In the genomic region with DNA sequence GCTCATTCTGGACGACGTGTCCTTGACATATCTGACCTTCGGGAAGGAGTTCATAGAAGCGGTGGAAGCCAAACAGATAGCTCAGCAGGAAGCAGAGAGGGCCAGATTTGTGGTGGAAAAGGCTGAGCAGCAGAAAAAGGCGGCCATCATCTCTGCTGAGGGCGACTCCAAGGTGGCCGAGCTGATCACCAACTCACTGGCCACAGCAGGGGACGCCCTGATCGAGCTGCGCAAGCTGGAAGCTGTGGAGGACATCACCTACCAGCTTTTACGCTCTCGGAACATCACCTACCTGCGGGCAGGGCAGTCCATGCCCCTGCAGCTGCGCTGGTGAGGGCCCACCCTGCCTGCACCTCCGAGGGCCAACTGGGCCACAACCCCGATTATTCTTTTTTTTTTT, we compare ENCODE assay signal across 37 cellular contexts. TPM values are rescaled to one million over a fixed set of nuclear protein-coding genes. Genes with fewer than 3 reads are reported as not detected.
DNase-seq lines count a peak whose midpoint lies in the region; ATAC-seq, FAIRE-seq and TF ChIP-seq lines count a peak whose summit lies in the region.
"Had no signal": no experiment of that assay in that cellular context is flagged by ENCODE, and none has a peak within 500 bp of the region (broad histone marks: within the 10 kb centered on the region; RNA-seq: fewer than 3 reads in every experiment).

No MANE protein-coding gene starts in this region.

- no peak overlapping the region for H4K91ac ChIP-seq in H1 (replicated peaks; ENCODE audit: insufficient read length, low read length)
- H4K91ac ChIP-seq in neuronal stem cell (ENCODE audit: low read depth, low read length, poor library complexity): no peak overlapping the region

- H4K8ac ChIP-seq in H1 (ENCODE audit: extremely low read depth, insufficient read depth, low read length) (no peak overlapping the region), neuronal stem cell (ENCODE audit: low read depth, low read length) (no peak overlapping the region)

- no peak overlapping the region for H3K56ac ChIP-seq in H1 (replicated peaks; ENCODE audit: insufficient read length, low read depth, low read length)

- H3K36me3 ChIP-seq in H1 (ENCODE audit: control insufficient read depth in 2 of 4, insufficient read depth in 4 of 4, low read length in 3 of 4) (no peaks in the 10 kb centered on the region), neural progenitor cell (no peaks in the 10 kb centered on the region), neuronal stem cell (replicated peaks in 1 of 2; ENCODE audit: control insufficient read depth in 2 of 2, insufficient read depth in 2 of 2, low read length in 2 of 2) (no peaks in the 10 kb centered on the region), H7 (replicated peaks; ENCODE audit: control insufficient read depth, insufficient read depth, low read length) (no peaks in the 10 kb centered on the region)
- no peaks in the 10 kb centered on the region for H3K36me3 ChIP-seq in naive thymus-derived CD4-positive, alpha-beta T cell (ENCODE audit: control insufficient read depth in 2 of 3, insufficient read depth in 3 of 3, low read length in 3 of 3)
- H3K36me3 ChIP-seq: BE2C; BLaER1; BLaER1 treated with 17β-estradiol and CSF1 and Interleukin-3, amounts not matched to agents 10 nM and 100 nM had no signal

- no peak overlapping the region for H3K4me2 ChIP-seq in H1 (ENCODE audit: insufficient read depth in 1 of 2, low read depth in 2 of 2, low read length in 2 of 2)
- H3K4me2 ChIP-seq in neural progenitor cell: no peak overlapping the region
- no peak overlapping the region for H3K4me2 ChIP-seq in neuronal stem cell (ENCODE audit: insufficient read depth, low read length, poor library complexity, severe bottlenecking)
- H3K4me2 ChIP-seq: A549; BLaER1; BLaER1 treated with 17β-estradiol and CSF1 and Interleukin-3, amounts not matched to agents 10 nM and 100 nM had no signal

- H3K18ac ChIP-seq in H1 (ENCODE audit: extremely low read depth, low read length) (no peak overlapping the region), neuronal stem cell (ENCODE audit: low read length) (peak overlapping the region; percentile 44)

- FAIRE-seq in H1 (lab: Jason Lieb, UNC): no peak
- FAIRE-seq: A204.1, A549, D721Med had no signal

- no peaks in the 10 kb centered on the region for H4K20me1 ChIP-seq in H1 (replicated peaks in 1 of 2; ENCODE audit: control insufficient read depth in 1 of 2, insufficient read depth in 2 of 2, low read length in 2 of 2)
- no peaks in the 10 kb centered on the region for H4K20me1 ChIP-seq in neural progenitor cell (ENCODE audit: low read depth)
- H4K20me1 ChIP-seq: BLaER1; BLaER1 treated with 17β-estradiol and CSF1 and Interleukin-3, amounts not matched to agents 10 nM and 100 nM had no signal

- intact Hi-C loops in naive thymus-derived CD4-positive, alpha-beta T cell (cut with micrococcal nuclease): no loop called here

- H2BK5ac ChIP-seq in H1 (ENCODE audit: low read depth, low read length) (no peak overlapping the region), neuronal stem cell (ENCODE audit: low read length) (no peak overlapping the region)

- no peak for ATAC-seq in WTC11
- no peak for ATAC-seq in naive thymus-derived CD4-positive, alpha-beta T cell
- ATAC-seq: A549; CD8-positive, alpha-beta T cell had no signal

- H3K79me2 ChIP-seq in H1 (ENCODE audit: control insufficient read depth in 1 of 2, insufficient read depth in 2 of 2, low read length in 2 of 2) (no peaks in the 10 kb centered on the region), neural progenitor cell (ENCODE audit: low read depth) (no peaks in the 10 kb centered on the region)

- no peaks in the 10 kb centered on the region for H3K9me3 ChIP-seq in H1 (ENCODE audit: insufficient read depth in 2 of 2, low read depth in 1 of 2, low read length in 1 of 2)
- H3K9me3 ChIP-seq in neural progenitor cell (ENCODE audit: low read depth): no peaks in the 10 kb centered on the region
- no peaks in the 10 kb centered on the region for H3K9me3 ChIP-seq in neuronal stem cell (replicated peaks in 1 of 2; ENCODE audit: control insufficient read depth in 2 of 2, insufficient read depth in 1 of 2, low read depth in 1 of 2, low read length in 2 of 2)
- H3K9me3 ChIP-seq in naive thymus-derived CD4-positive, alpha-beta T cell (ENCODE audit: control insufficient read depth in 2 of 3, low read length in 3 of 3): no peaks in the 10 kb centered on the region
- H3K9me3 ChIP-seq: A549, BE2C, BLaER1, Caco-2 had no signal

- H3K9me3 Mint-ChIP-seq in WTC11 (no peaks in the 10 kb centered on the region), neural progenitor cell (no peaks in the 10 kb centered on the region)
- peaks cover 0 to 5% (median 0%) of the 10 kb centered on the region in 11 donors for H3K9me3 Mint-ChIP-seq in naive thymus-derived CD4-positive, alpha-beta T cell
- H3K9me3 Mint-ChIP-seq: CD4-positive, alpha-beta memory T cell; CD4-positive, alpha-beta T cell; CD4-positive, CD25-positive, alpha-beta regulatory T cell; CD8-positive, alpha-beta memory T cell; CD8-positive, alpha-beta T cell had no signal

- H2BK120ac ChIP-seq in H1 (replicated peaks; ENCODE audit: low read depth, low read length): no peak overlapping the region
- H2BK120ac ChIP-seq in neuronal stem cell (ENCODE audit: low read depth, low read length): no peak overlapping the region

- H3K27me3 Mint-ChIP-seq in WTC11 (ENCODE audit: low read depth) (no peaks in the 10 kb centered on the region), neural progenitor cell (ENCODE audit: insufficient read depth, low read depth) (peaks cover 5% of the 10 kb centered on the region)
- H3K27me3 Mint-ChIP-seq in naive thymus-derived CD4-positive, alpha-beta T cell: peaks cover 0 to 13% (median 0%) of the 10 kb centered on the region in 5 donors
- H3K27me3 Mint-ChIP-seq: B cell; CD4-positive, alpha-beta T cell; CD8-positive, alpha-beta memory T cell had no signal

- TF ChIP-seq CTCF in WTC11 (IDR thresholded peaks at IDR 0.05): no peak
- TF ChIP-seq CTCF in H1 (IDR thresholded peaks at IDR 0.05; ENCODE audit: control extremely low read depth in 1 of 3, insufficient read depth in 1 of 3, low read depth in 1 of 3, low read length in 3 of 3): no peak
- TF ChIP-seq CTCF in neural progenitor cell (IDR thresholded peaks at IDR 0.05): no peak
- no peak for TF ChIP-seq CTCF in GM13976 (IDR thresholded peaks at IDR 0.05; ENCODE audit: borderline replicate concordance, control extremely low read depth, extremely low read depth, insufficient read depth, missing control alignments)

- H3K4ac ChIP-seq in H1 (replicated peaks; ENCODE audit: insufficient read length, low read depth, low read length) (no peak overlapping the region), neuronal stem cell (ENCODE audit: low read length) (peak overlapping the region; percentile 53)

- H3K14ac ChIP-seq in H1 (ENCODE audit: insufficient read length) (no peak overlapping the region), neuronal stem cell (ENCODE audit: low read length) (peak overlapping the region; percentile 63)

- no peaks in the 10 kb centered on the region for H3K23me2 ChIP-seq in H1 (ENCODE audit: low read depth, low read length)

- H3F3A ChIP-seq in neural progenitor cell (ENCODE audit: low read depth): no peaks in the 10 kb centered on the region

- H3K27ac Mint-ChIP-seq in WTC11: no peak overlapping the region
- peak overlapping the region; percentile 76 for H3K27ac Mint-ChIP-seq in neural progenitor cell
- no peak overlapping the region for H3K27ac Mint-ChIP-seq in naive thymus-derived CD4-positive, alpha-beta T cell
- H3K27ac Mint-ChIP-seq: B cell; CD14-positive monocyte; CD4-positive, alpha-beta memory T cell; CD4-positive, alpha-beta T cell; CD4-positive, CD25-positive, alpha-beta regulatory T cell; CD8-positive, alpha-beta T cell had no signal

- TF ChIP-seq POLR2A in H1 (IDR thresholded peaks at IDR 0.05; ENCODE audit: control extremely low read depth in 1 of 2, low read depth in 2 of 2, low read length in 2 of 2): no peak

- no peak overlapping the region for H2AK5ac ChIP-seq in H1 (ENCODE audit: low read depth, low read length)
- no peak overlapping the region for H2AK5ac ChIP-seq in neuronal stem cell (ENCODE audit: low read depth, low read length)

- no peak overlapping the region for H2BK20ac ChIP-seq in H1 (ENCODE audit: low read length)

- no peak overlapping the region for H3K4me3 Mint-ChIP-seq in WTC11
- H3K4me3 Mint-ChIP-seq in neural progenitor cell: no peak overlapping the region
- H3K4me3 Mint-ChIP-seq in naive thymus-derived CD4-positive, alpha-beta T cell: no peak overlapping the region
- H3K4me3 Mint-ChIP-seq: B cell; CD14-positive monocyte; CD4-positive, alpha-beta memory T cell; CD4-positive, alpha-beta T cell; CD4-positive, CD25-positive, alpha-beta regulatory T cell; CD8-positive, alpha-beta memory T cell; CD8-positive, alpha-beta T cell had no signal

- no peak overlapping the region for H2BK15ac ChIP-seq in H1 (ENCODE audit: low read length)
- no peak overlapping the region for H2BK15ac ChIP-seq in neuronal stem cell (ENCODE audit: low read length)

- POLR2A ChIA-PET in WTC11 (lab: Charles Lee): interaction anchor here (0.8 to 0.9 kb wide), 2 partner anchors 35 to 147 kb away, joined by 5 to 13 read pairs; no protein-coding TSS in a partner anchor
- POLR2A ChIA-PET in H1 (lab: Charles Lee; ENCODE audit: partially characterized antibody): interaction anchor here (1.0 kb wide), 1 partner anchor 27 kb away, joined by 3 read pairs; no protein-coding TSS in a partner anchor
- POLR2A ChIA-PET in naive thymus-derived CD4-positive, alpha-beta T cell (lab: Charles Lee): no interaction called here

- no peak for TF ChIP-seq RAD21 in H1 (IDR thresholded peaks at IDR 0.05 in 1 of 2, conservative IDR thresholded peaks at IDR 0.05 in 1 of 2; ENCODE audit: low read depth in 2 of 2, low read length in 2 of 2)

- H3K79me1 ChIP-seq in H1 (ENCODE audit: low read depth, low read length): no peaks in the 10 kb centered on the region
- H3K79me1 ChIP-seq in neuronal stem cell (ENCODE audit: low read depth, low read length): no peaks in the 10 kb centered on the region

- no peaks in the 10 kb centered on the region for H3K4me1 Mint-ChIP-seq in WTC11
- H3K4me1 Mint-ChIP-seq in neural progenitor cell: no peaks in the 10 kb centered on the region
- H3K4me1 Mint-ChIP-seq in naive thymus-derived CD4-positive, alpha-beta T cell: peaks cover 0 to 5% (median 4%) of the 10 kb centered on the region in 7 donors

- in situ Hi-C loops in GM13976 (cut with MboI; ENCODE audit: low sequenced_read_pairs, unreplicated experiment): no loop called here

- H3K4me1 ChIP-seq in H1 (replicated peaks in 1 of 4; ENCODE audit: control insufficient read depth in 3 of 4, insufficient read depth in 4 of 4, low read length in 3 of 4) (no peaks in the 10 kb centered on the region), neural progenitor cell (no peaks in the 10 kb centered on the region), neuronal stem cell (ENCODE audit: control insufficient read depth in 2 of 2, insufficient read depth in 1 of 2, low read depth in 1 of 2, low read length in 2 of 2) (no peaks in the 10 kb centered on the region)
- H3K4me1 ChIP-seq in naive thymus-derived CD4-positive, alpha-beta T cell (ENCODE audit: control insufficient read depth in 2 of 2, insufficient read depth in 2 of 2, low read length in 2 of 2): no peaks in the 10 kb centered on the region
- H3K4me1 ChIP-seq: A549, BE2C, BLaER1, Caco-2 had no signal

- H3K23ac ChIP-seq in H1 (ENCODE audit: insufficient read length) (no peak overlapping the region), neuronal stem cell (ENCODE audit: low read depth, low read length, poor library complexity) (no peak overlapping the region)

- no peak for TF ChIP-seq EP300 in H1 (IDR thresholded peaks at IDR 0.05; ENCODE audit: borderline replicate concordance in 1 of 2, low read depth in 2 of 2, low read length in 2 of 2)

- CTCF ChIA-PET in WTC11 (lab: Charles Lee) (interaction anchor here (0.7 to 1.8 kb wide), 10 partner anchors 10 to 1460 kb away, joined by 3 to 13 read pairs (median 5); no protein-coding TSS in a partner anchor), H1 (lab: Charles Lee; ENCODE audit: partially characterized antibody) (interaction anchor here (0.9 to 2.9 kb wide), 19 partner anchors 10 to 144 kb away, joined by 3 to 19 read pairs (median 6); no protein-coding TSS in a partner anchor)
- CTCF ChIA-PET in naive thymus-derived CD4-positive, alpha-beta T cell (lab: Charles Lee): no interaction called here

- no peak overlapping the region for H4K5ac ChIP-seq in H1 (ENCODE audit: insufficient read length, low read depth, low read length)

- H3K36me3 Mint-ChIP-seq in WTC11 (no peaks in the 10 kb centered on the region), neural progenitor cell (peaks cover 4% of the 10 kb centered on the region)
- peaks cover 0 to 14% (median 4%) of the 10 kb centered on the region in 5 donors for H3K36me3 Mint-ChIP-seq in naive thymus-derived CD4-positive, alpha-beta T cell
- H3K36me3 Mint-ChIP-seq: CD14-positive monocyte; CD4-positive, alpha-beta memory T cell; CD8-positive, alpha-beta T cell had no signal

- H2BK12ac ChIP-seq in H1 (ENCODE audit: low read depth, low read length) (no peak overlapping the region), neuronal stem cell (ENCODE audit: low read length) (no peak overlapping the region)

- H3K9ac ChIP-seq in H1 (replicated peaks in 1 of 4; ENCODE audit: extremely low read depth in 1 of 4, low read depth in 3 of 4, low read length in 3 of 4) (no peak overlapping the region), neural progenitor cell (no peak overlapping the region), neuronal stem cell (ENCODE audit: low read depth, low read length, poor library complexity) (no peak overlapping the region)
- H3K9ac ChIP-seq: BLaER1; BLaER1 treated with 17β-estradiol and CSF1 and Interleukin-3, amounts not matched to agents 10 nM and 100 nM had no signal

- WGBS in H1 (ENCODE audit: extremely low coverage in 1 of 2, insufficient coverage in 1 of 2, insufficient read length in 1 of 2, insufficient replicate concordance in 2 of 2, low coverage in 1 of 2, low lambda C conversion rate in 2 of 2, missing lambda C conversion rate in 1 of 2), 2 experiments: 93% methylated on average over 15 of the region's 16 CpGs; no CpG with 5 or more reads in 1 of the 2 experiments
- no CpG with 5 or more reads among the region's 16 CpGs for WGBS in neuronal stem cell (ENCODE audit: extremely low coverage in 2 of 2, insufficient read length in 2 of 2, insufficient replicate concordance in 1 of 2), 2 donors

- no peak overlapping the region for H3K4me3 ChIP-seq in H1 (ENCODE audit: extremely low read depth in 1 of 4, insufficient read depth in 2 of 4, low read depth in 3 of 4, low read length in 4 of 4)
- no peak overlapping the region for H3K4me3 ChIP-seq in neural progenitor cell
- H3K4me3 ChIP-seq in neuronal stem cell (ENCODE audit: low read length in 2 of 2): no peak overlapping the region
- no peak overlapping the region for H3K4me3 ChIP-seq in H7 (ENCODE audit: insufficient read depth, low read depth, low read length)
- no peak overlapping the region for H3K4me3 ChIP-seq in naive thymus-derived CD4-positive, alpha-beta T cell (ENCODE audit: low read length)
- H3K4me3 ChIP-seq: A549; BLaER1; BLaER1 treated with 17β-estradiol and CSF1 and Interleukin-3, amounts not matched to agents 10 nM and 100 nM had no signal

- no peak overlapping the region for H3K27ac ChIP-seq in H1 (ENCODE audit: low read depth, low read length)
- H3K27ac ChIP-seq in neural progenitor cell: no peak overlapping the region
- no peak overlapping the region for H3K27ac ChIP-seq in neuronal stem cell (replicated peaks; ENCODE audit: low read length)
- no peak overlapping the region for H3K27ac ChIP-seq in naive thymus-derived CD4-positive, alpha-beta T cell (ENCODE audit: low read depth, low read length)
- H3K27ac ChIP-seq: 22Rv1; A549; BLaER1; BLaER1 treated with 17β-estradiol and CSF1 and Interleukin-3, amounts not matched to agents 10 nM and 100 nM; C4-2B had no signal

- H2AFZ ChIP-seq in H1 (ENCODE audit: low read length) (peak overlapping the region; percentile 52; the same call in 1 of the 2 replicates), neural progenitor cell (replicated peaks) (no peak overlapping the region), neuronal stem cell (ENCODE audit: low read length) (no peak overlapping the region)

- H3K27me3 ChIP-seq in H1 (replicated peaks in 1 of 4; ENCODE audit: control insufficient read depth in 3 of 4, extremely low read depth in 1 of 4, insufficient read depth in 3 of 4, low read length in 3 of 4): no peaks in the 10 kb centered on the region
- H3K27me3 ChIP-seq in neural progenitor cell: no peaks in the 10 kb centered on the region
- no peaks in the 10 kb centered on the region for H3K27me3 ChIP-seq in neuronal stem cell (ENCODE audit: control insufficient read depth in 3 of 3, insufficient read depth in 3 of 3, low read depth in 1 of 3, low read length in 3 of 3)
- no peaks in the 10 kb centered on the region for H3K27me3 ChIP-seq in H7 (ENCODE audit: control insufficient read depth, insufficient read depth, low read length)
- no peaks in the 10 kb centered on the region for H3K27me3 ChIP-seq in naive thymus-derived CD4-positive, alpha-beta T cell (ENCODE audit: control insufficient read depth in 2 of 2, insufficient read depth in 2 of 2, low read length in 2 of 2)
- H3K27me3 ChIP-seq: BLaER1; BLaER1 treated with 17β-estradiol and CSF1 and Interleukin-3, amounts not matched to agents 10 nM and 100 nM had no signal

- no peak for DNase-seq in WTC11 (ENCODE audit: low spot score)
- no peak for DNase-seq in H1 (ENCODE audit: low read depth in 1 of 2, low spot score in 2 of 2)
- no peak for DNase-seq in neural progenitor cell (ENCODE audit: low spot score)
- no peak for DNase-seq in neuronal stem cell (ENCODE audit: low spot score)
- DNase-seq in GM13976 (ENCODE audit: low spot score): no peak
- DNase-seq in NCI-H146 treated with DMSO at 0.1 percent for 48 hours (lab: John Stamatoyannopoulos, UW; ENCODE audit: unreplicated experiment): no peak
- no peak for DNase-seq in H7
- no peak for DNase-seq in naive thymus-derived CD4-positive, alpha-beta T cell
- DNase-seq: 8988T; ACHN; AML-193; BE2C; C1 segment of cervical spinal cord; Caco-2; Calu3; CD4-positive, alpha-beta memory T cell; CD4-positive, alpha-beta T cell; CD4-positive, CD25-positive, alpha-beta regulatory T cell; CD8-positive, alpha-beta memory T cell; CD8-positive, alpha-beta T cell; COR-L47; DMS 273 treated with DMSO at 0.1 percent for 48 hours; DMS153; DMS53; DMS79; DMS79 treated with DMSO at 0.1 percent for 48 hours; DND-41; EL had no signal

RNA-seq across cellular contexts. Expression of a gene that starts 41.6 kb away (rescaled TPM):
- total RNA-seq in WTC11 (2021): 30.9 to 34.7 TPM (median 31.0 TPM) in 3 replicates
- total RNA-seq in H1 (2021; fragmentation: NEBNext Ultra II Directional; extraction: Animal tissue kit (Norgen Biotek cat#: 25700)): 30.9 and 35.2 TPM in 2 replicates
- polyA plus RNA-seq in H1 (2011; rRNA removed): 8.8 and 12.9 TPM in 2 replicates
- 19.2 TPM for polyA plus RNA-seq in H1 (2011; cell fraction: cytosol; rRNA removed)
- 14.7 TPM for polyA plus RNA-seq in H1 (2011; cell fraction: nucleus; rRNA removed)
- 15.5 to 35.0 TPM (median 22.0 TPM) in 4 replicates for polyA plus RNA-seq in H1 (2012, experiment 1 of 2)
- 2.7 TPM for polyA plus RNA-seq in H1 (2012, experiment 2 of 2)
- polyA plus RNA-seq in H1 (2013, experiment 1 of 2): 27.1 TPM
- polyA plus RNA-seq in H1 (2013, experiment 2 of 2): 27.9 TPM
- 23.4 and 36.6 TPM in 2 replicates for polyA minus RNA-seq in H1 (2011; rRNA and poly(A)+ RNA removed)
- 11.8 TPM for polyA minus RNA-seq in H1 (2011; cell fraction: cytosol; rRNA and poly(A)+ RNA removed)
- 27.9 TPM for polyA minus RNA-seq in H1 (2011; cell fraction: nucleus; rRNA and poly(A)+ RNA removed)
- total RNA-seq in neural progenitor cell (ENCODE audit: low replicate concordance): 33.2 and 60.7 TPM in 2 replicates
- polyA plus RNA-seq in neuronal stem cell (2013, experiment 1 of 2): 29.1 TPM
- 29.0 TPM for polyA plus RNA-seq in neuronal stem cell (2013, experiment 2 of 2)
- total RNA-seq in H7 (2014; rRNA removed; shearing (Covaris generic)): 39.1 and 49.3 TPM in 2 replicates
- total RNA-seq in naive thymus-derived CD4-positive, alpha-beta T cell: 10 to 100 TPM; 18.2 to 28.6 (median 26.0) TPM
- 10 to 100 TPM; 14.4 to 17.6 TPM for polyA plus RNA-seq in naive thymus-derived CD4-positive, alpha-beta T cell
